ENCODE assay signal across 8 cellular contexts in genomic region chr1:167219646-167220536, GRCh38. TPM values are rescaled to one million over a fixed set of nuclear protein-coding genes. Genes with fewer than 3 reads are reported as not detected.
DNase-seq lines count a peak whose midpoint lies in the region; ATAC-seq, FAIRE-seq and TF ChIP-seq lines count a peak whose summit lies in the region.

No MANE protein-coding gene starts in this region.

- H3K9me3 Mint-ChIP-seq in chondrocyte (ENCODE audit: low read depth) = peaks cover 7% of the 10 kb centered on the region

- H3K4me1 ChIP-seq in kidney (ENCODE audit: control insufficient read depth in 1 of 2, insufficient read depth in 1 of 2, low read depth in 1 of 2, low read length in 2 of 2) = peaks cover 0 to 19% of the 10 kb centered on the region in 2 donors

- peaks cover 38% of the 10 kb centered on the region for H3K4me1 Mint-ChIP-seq in chondrocyte (ENCODE audit: low read depth)

- FAIRE-seq in kidney (lab: Jason Lieb, UNC) = no peak

- intact Hi-C loops in kidney (cut with DNase I) = no loop called here

- peak; percentile 37 for DNase-seq in AG10803 (ENCODE audit: low read depth)
- DNase-seq in NCI-H446 (lab: John Stamatoyannopoulos, UW) = peak; percentile 82 to 92
- peak; percentile 94 for DNase-seq in chondrocyte (ENCODE audit: low spot score)
- DNase-seq in kidney = peak; percentile 93
- DNase-seq in stimulated activated CD4-positive, alpha-beta T cell treated with anti-CD3 and anti-CD28 coated beads, Interleukin-15, amount 100 ng/mL, for 48 hours (ENCODE audit: low read depth in 2 of 2) = peak; percentile 88 to 89

- H3K4me3 Mint-ChIP-seq in chondrocyte (ENCODE audit: unreplicated experiment) = peak overlapping the region; percentile 87

- peak overlapping the region; percentile 94 for H3K27ac Mint-ChIP-seq in chondrocyte (ENCODE audit: unreplicated experiment)

- peaks cover 5% of the 10 kb centered on the region for H3K36me3 Mint-ChIP-seq in chondrocyte (ENCODE audit: low read depth)

- peak; percentile 65 for TF ChIP-seq POLR2A in GM19099 (IDR thresholded peaks at IDR 0.05; ENCODE audit: extremely low read depth, insufficient read length, low read depth)

- ATAC-seq in HG03354 (IDR thresholded peaks at IDR 0.05; ENCODE audit: poor library complexity, severe bottlenecking, unreplicated experiment) = peak; percentile 48
- ATAC-seq in activated CD4-positive, CD25-positive, alpha-beta regulatory T cell treated with anti-CD3 and anti-CD28 coated beads, Interleukin-2, amount 50 U/mL, for 24 hours = peak; percentile 49 to 54

- no peaks in the 10 kb centered on the region for H3K27me3 Mint-ChIP-seq in chondrocyte (ENCODE audit: low read depth)

- H3K36me3 ChIP-seq in kidney (ENCODE audit: control insufficient read depth in 1 of 2, insufficient read depth in 2 of 2, low read length in 2 of 2) = no peaks in the 10 kb centered on the region

- H3K4me3 ChIP-seq in AG10803 (ENCODE audit: low read length) = peak overlapping the region; percentile 95
- H3K4me3 ChIP-seq in kidney (ENCODE audit: low read length in 2 of 2) = peak overlapping the region; percentile 85 to 89

- peak overlapping the region; percentile 75 to 76 for H3K9ac ChIP-seq in kidney (ENCODE audit: low read length in 2 of 2)

- no peaks in the 10 kb centered on the region for H3K9me3 ChIP-seq in kidney (ENCODE audit: control insufficient read depth in 1 of 2, low read length in 2 of 2)

- peak overlapping the region; percentile 58 to 92 for H3K27ac ChIP-seq in kidney (ENCODE audit: low read depth in 2 of 2, low read length in 2 of 2)

- no peak for TF ChIP-seq CTCF in AG10803 (conservative IDR thresholded peaks at IDR 0.05; ENCODE audit: low read length)
- no peak for TF ChIP-seq CTCF in chondrocyte (IDR thresholded peaks at IDR 0.05)
- no peak for TF ChIP-seq CTCF in kidney (IDR thresholded peaks at IDR 0.05; ENCODE audit: borderline replicate concordance, extremely low read depth, insufficient read depth)

RNA-seq across cellular contexts. Expression of gene POU2F1, which starts 0.8 kb away (rescaled TPM):
- total RNA-seq in chondrocyte = 13.2 to 23.7 TPM (median 14.8 TPM) in 3 replicates
- total RNA-seq in kidney = 25.2 TPM
- 1.9 TPM for polyA plus RNA-seq in kidney (ENCODE audit: insufficient read depth, low read depth, low replicate concordance)

Comparison
In these comparisons a context has a peak if more than half of its experiments do, and no peak if none do; other contexts are left out.
1. Peak in every context shown above with its lines: DNase-seq, ATAC-seq, H3K4me3 ChIP-seq and H3K27ac ChIP-seq.
2. DNase-seq: peak in every context shown above with its lines; median percentile 94 in chondrocyte; 93 in kidney; 88 in stimulated activated CD4-positive, alpha-beta T cell treated with anti-CD3 and anti-CD28 coated beads, Interleukin-15, amount 100 ng/mL, for 48 hours; 87 in NCI-H446; 37 in AG10803.